In the genomic region with DNA sequence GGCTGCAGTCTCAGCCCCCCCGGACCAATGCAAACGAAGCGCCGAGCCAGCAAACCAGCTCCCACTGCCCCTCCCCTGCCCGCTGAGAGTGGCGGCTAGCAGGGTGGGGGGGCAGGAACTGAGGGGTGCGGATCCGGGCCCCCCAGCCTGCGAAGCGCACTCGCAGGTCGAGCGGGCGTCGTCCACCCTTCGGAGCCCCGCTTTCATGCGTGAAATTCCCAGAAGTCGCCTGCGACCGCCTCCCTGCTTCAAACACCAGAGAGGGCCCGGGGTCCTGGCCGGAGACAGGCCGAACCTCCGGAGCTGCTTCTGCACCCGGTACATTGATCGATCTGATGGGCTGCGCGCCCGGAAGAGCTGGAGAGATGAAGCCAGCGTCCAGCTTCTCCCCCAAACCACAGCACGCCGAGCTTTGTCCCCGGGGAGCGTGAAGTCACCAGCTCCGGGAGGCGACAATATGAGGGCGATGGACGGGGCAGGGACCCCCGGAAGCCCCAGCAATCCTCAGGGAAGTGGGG, we compare ENCODE assay signal across 1 cellular context.
TF ChIP-seq lines count a peak whose summit lies in the region.

No MANE protein-coding gene starts in this region.

TF ChIP-seq in WTC11, 78 proteins besides CTCF, POLR2A, EP300 and RAD21 (continued from another document):
- TF ChIP-seq, protein P1, sequence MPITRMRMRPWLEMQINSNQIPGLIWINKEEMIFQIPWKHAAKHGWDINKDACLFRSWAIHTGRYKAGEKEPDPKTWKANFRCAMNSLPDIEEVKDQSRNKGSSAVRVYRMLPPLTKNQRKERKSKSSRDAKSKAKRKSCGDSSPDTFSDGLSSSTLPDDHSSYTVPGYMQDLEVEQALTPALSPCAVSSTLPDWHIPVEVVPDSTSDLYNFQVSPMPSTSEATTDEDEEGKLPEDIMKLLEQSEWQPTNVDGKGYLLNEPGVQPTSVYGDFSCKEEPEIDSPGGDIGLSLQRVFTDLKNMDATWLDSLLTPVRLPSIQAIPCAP (CRISPR knock-in tag; IDR thresholded peaks at IDR 0.05): no peak
- no peak for TF ChIP-seq GTF2I (CRISPR knock-in tag; conservative IDR thresholded peaks at IDR 0.05)
- no peak for TF ChIP-seq ELF4 (CRISPR knock-in tag; IDR thresholded peaks at IDR 0.05; ENCODE audit: low read depth)
- TF ChIP-seq, protein P2, sequence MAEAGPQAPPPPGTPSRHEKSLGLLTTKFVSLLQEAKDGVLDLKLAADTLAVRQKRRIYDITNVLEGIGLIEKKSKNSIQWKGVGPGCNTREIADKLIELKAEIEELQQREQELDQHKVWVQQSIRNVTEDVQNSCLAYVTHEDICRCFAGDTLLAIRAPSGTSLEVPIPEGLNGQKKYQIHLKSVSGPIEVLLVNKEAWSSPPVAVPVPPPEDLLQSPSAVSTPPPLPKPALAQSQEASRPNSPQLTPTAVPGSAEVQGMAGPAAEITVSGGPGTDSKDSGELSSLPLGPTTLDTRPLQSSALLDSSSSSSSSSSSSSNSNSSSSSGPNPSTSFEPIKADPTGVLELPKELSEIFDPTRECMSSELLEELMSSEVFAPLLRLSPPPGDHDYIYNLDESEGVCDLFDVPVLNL (CRISPR knock-in tag; IDR thresholded peaks at IDR 0.05; ENCODE audit: borderline replicate concordance, low read depth): 0 out of 2 replicates have a peak, but pooled peaks have one; percentile 18
- TF ChIP-seq NFE2L1 (CRISPR knock-in tag; IDR thresholded peaks at IDR 0.05): peak; percentile 54; the same call in 1 of the 2 replicates
- no peak for TF ChIP-seq OVOL2 (CRISPR knock-in tag; IDR thresholded peaks at IDR 0.05; ENCODE audit: borderline replicate concordance)
- TF ChIP-seq, protein P3, sequence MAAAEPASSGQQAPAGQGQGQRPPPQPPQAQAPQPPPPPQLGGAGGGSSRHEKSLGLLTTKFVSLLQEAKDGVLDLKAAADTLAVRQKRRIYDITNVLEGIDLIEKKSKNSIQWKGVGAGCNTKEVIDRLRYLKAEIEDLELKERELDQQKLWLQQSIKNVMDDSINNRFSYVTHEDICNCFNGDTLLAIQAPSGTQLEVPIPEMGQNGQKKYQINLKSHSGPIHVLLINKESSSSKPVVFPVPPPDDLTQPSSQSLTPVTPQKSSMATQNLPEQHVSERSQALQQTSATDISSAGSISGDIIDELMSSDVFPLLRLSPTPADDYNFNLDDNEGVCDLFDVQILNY (CRISPR knock-in tag; IDR thresholded peaks at IDR 0.05): 0 out of 2 replicates have a peak, but pooled peaks have one; percentile 15
- TF ChIP-seq IRF2 (CRISPR knock-in tag; IDR thresholded peaks at IDR 0.05; ENCODE audit: borderline replicate concordance, low read depth): no peak
- no peak for TF ChIP-seq TEAD1 (CRISPR knock-in tag; IDR thresholded peaks at IDR 0.05)
- TF ChIP-seq, protein P4, sequence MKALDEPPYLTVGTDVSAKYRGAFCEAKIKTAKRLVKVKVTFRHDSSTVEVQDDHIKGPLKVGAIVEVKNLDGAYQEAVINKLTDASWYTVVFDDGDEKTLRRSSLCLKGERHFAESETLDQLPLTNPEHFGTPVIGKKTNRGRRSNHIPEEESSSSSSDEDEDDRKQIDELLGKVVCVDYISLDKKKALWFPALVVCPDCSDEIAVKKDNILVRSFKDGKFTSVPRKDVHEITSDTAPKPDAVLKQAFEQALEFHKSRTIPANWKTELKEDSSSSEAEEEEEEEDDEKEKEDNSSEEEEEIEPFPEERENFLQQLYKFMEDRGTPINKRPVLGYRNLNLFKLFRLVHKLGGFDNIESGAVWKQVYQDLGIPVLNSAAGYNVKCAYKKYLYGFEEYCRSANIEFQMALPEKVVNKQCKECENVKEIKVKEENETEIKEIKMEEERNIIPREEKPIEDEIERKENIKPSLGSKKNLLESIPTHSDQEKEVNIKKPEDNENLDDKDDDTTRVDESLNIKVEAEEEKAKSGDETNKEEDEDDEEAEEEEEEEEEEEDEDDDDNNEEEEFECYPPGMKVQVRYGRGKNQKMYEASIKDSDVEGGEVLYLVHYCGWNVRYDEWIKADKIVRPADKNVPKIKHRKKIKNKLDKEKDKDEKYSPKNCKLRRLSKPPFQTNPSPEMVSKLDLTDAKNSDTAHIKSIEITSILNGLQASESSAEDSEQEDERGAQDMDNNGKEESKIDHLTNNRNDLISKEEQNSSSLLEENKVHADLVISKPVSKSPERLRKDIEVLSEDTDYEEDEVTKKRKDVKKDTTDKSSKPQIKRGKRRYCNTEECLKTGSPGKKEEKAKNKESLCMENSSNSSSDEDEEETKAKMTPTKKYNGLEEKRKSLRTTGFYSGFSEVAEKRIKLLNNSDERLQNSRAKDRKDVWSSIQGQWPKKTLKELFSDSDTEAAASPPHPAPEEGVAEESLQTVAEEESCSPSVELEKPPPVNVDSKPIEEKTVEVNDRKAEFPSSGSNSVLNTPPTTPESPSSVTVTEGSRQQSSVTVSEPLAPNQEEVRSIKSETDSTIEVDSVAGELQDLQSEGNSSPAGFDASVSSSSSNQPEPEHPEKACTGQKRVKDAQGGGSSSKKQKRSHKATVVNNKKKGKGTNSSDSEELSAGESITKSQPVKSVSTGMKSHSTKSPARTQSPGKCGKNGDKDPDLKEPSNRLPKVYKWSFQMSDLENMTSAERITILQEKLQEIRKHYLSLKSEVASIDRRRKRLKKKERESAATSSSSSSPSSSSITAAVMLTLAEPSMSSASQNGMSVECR (CRISPR knock-in tag; IDR thresholded peaks at IDR 0.05; ENCODE audit: borderline replicate concordance): no peak
- TF ChIP-seq, protein P5, sequence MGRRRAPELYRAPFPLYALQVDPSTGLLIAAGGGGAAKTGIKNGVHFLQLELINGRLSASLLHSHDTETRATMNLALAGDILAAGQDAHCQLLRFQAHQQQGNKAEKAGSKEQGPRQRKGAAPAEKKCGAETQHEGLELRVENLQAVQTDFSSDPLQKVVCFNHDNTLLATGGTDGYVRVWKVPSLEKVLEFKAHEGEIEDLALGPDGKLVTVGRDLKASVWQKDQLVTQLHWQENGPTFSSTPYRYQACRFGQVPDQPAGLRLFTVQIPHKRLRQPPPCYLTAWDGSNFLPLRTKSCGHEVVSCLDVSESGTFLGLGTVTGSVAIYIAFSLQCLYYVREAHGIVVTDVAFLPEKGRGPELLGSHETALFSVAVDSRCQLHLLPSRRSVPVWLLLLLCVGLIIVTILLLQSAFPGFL (CRISPR knock-in tag; IDR thresholded peaks at IDR 0.05; ENCODE audit: borderline replicate concordance): no peak
- no peak for TF ChIP-seq FOXJ3 (CRISPR knock-in tag; IDR thresholded peaks at IDR 0.05; ENCODE audit: borderline replicate concordance)
